Comparison of ENCODE assay signal across 15 cellular contexts in genomic region chr18:76455015-76455676, GRCh38. TPM values are rescaled to one million over a fixed set of nuclear protein-coding genes. Genes with fewer than 3 reads are reported as not detected.
DNase-seq lines count a peak whose midpoint lies in the region; ATAC-seq, FAIRE-seq and TF ChIP-seq lines count a peak whose summit lies in the region.
"Had no signal": no experiment of that assay in that cellular context is flagged by ENCODE, and none has a peak within 500 bp of the region (broad histone marks: within the 10 kb centered on the region; RNA-seq: fewer than 3 reads in every experiment).

No MANE protein-coding gene starts in this region.

- peaks cover 10% of the 10 kb centered on the region for H3K27me3 Mint-ChIP-seq in activated T-cell treated with anti-CD3 and anti-CD28 coated beads, Interleukin-2, amount 50 U/mL, for 4 hours (ENCODE audit: low read depth)
- peaks cover 1% of the 10 kb centered on the region for H3K27me3 Mint-ChIP-seq in neural progenitor cell (ENCODE audit: insufficient read depth, low read depth)
- no peaks in the 10 kb centered on the region for H3K27me3 Mint-ChIP-seq in Calu3 (ENCODE audit: unreplicated experiment)

- ATAC-seq in activated T-cell treated with anti-CD3 and anti-CD28 coated beads, Interleukin-2, amount 50 U/mL, for 4 hours = no peak

- H3K9ac ChIP-seq in neural progenitor cell = no peak overlapping the region

- H3K4me3 Mint-ChIP-seq in activated T-cell treated with anti-CD3 and anti-CD28 coated beads, Interleukin-2, amount 50 U/mL, for 4 hours = no peak overlapping the region
- H3K4me3 Mint-ChIP-seq in neural progenitor cell (no peak overlapping the region), Calu3 (ENCODE audit: low read depth, unreplicated experiment) (no peak overlapping the region)
- H3K4me3 Mint-ChIP-seq: H9 had no signal

- H3K27me3 ChIP-seq in neural progenitor cell (no peaks in the 10 kb centered on the region), uterus (no peaks in the 10 kb centered on the region), MG63 (no peaks in the 10 kb centered on the region)

- CTCF ChIA-PET in Calu3 (lab: Charles Lee) = no interaction called here

- TF ChIP-seq CTCF in neural progenitor cell (IDR thresholded peaks at IDR 0.05) (no peak), uterus (IDR thresholded peaks at IDR 0.05) (no peak), Calu3 (IDR thresholded peaks at IDR 0.05; ENCODE audit: unreplicated experiment) (no peak)

- H3K4me1 Mint-ChIP-seq in activated T-cell treated with anti-CD3 and anti-CD28 coated beads, Interleukin-2, amount 50 U/mL, for 4 hours (ENCODE audit: low read depth) = peaks cover 38% of the 10 kb centered on the region
- peaks cover 77% of the 10 kb centered on the region for H3K4me1 Mint-ChIP-seq in neural progenitor cell
- peaks cover 56% of the 10 kb centered on the region for H3K4me1 Mint-ChIP-seq in Calu3 (ENCODE audit: low read depth, unreplicated experiment)

- no peaks in the 10 kb centered on the region for H3K9me3 Mint-ChIP-seq in activated T-cell treated with anti-CD3 and anti-CD28 coated beads, Interleukin-2, amount 50 U/mL, for 4 hours
- no peaks in the 10 kb centered on the region for H3K9me3 Mint-ChIP-seq in neural progenitor cell
- no peaks in the 10 kb centered on the region for H3K9me3 Mint-ChIP-seq in Calu3 (ENCODE audit: low read depth, unreplicated experiment)
- H3K9me3 Mint-ChIP-seq: H9 had no signal

- peak; percentile 9 to 11 for DNase-seq in activated T-cell treated with anti-CD3 and anti-CD28 coated beads, Interleukin-2, amount 50 U/mL, for 48 hours
- no peak for DNase-seq in activated T-cell treated with anti-CD3 and anti-CD28 coated beads, Interleukin-2, amount 50 U/mL, for 4 hours
- no peak for DNase-seq in neural progenitor cell (ENCODE audit: low spot score)
- no peak for DNase-seq in uterus
- DNase-seq in activated CD4-positive, CD25-positive, alpha-beta regulatory T cell treated with anti-CD3 and anti-CD28 coated beads, Interleukin-2, amount 50 U/mL, for 72 hours = no peak
- no peak for DNase-seq in MG63
- DNase-seq in Calu3 = no peak
- DNase-seq: activated gamma-delta T cell treated with Interleukin-2 at 50 U/mL for 16 hours; amygdala; H9; NCI-H1694; NCI-H226; stimulated activated naive CD4-positive, alpha-beta T cell treated with Interleukin-2 at 50 U/mL for 16 hours; T-helper 1 cell had no signal

- FAIRE-seq in endometrium (lab: Jason Lieb, UNC) = peak; percentile 73

- H3K4me1 ChIP-seq in neural progenitor cell (peaks cover 81% of the 10 kb centered on the region), uterus (peaks cover 10 to 13% of the 10 kb centered on the region in 2 donors)

- peaks cover 2% of the 10 kb centered on the region for H3K36me3 Mint-ChIP-seq in activated T-cell treated with anti-CD3 and anti-CD28 coated beads, Interleukin-2, amount 50 U/mL, for 4 hours (ENCODE audit: insufficient read depth)
- H3K36me3 Mint-ChIP-seq in neural progenitor cell (peaks cover 4% of the 10 kb centered on the region), Calu3 (ENCODE audit: insufficient read depth, unreplicated experiment) (peaks cover 20% of the 10 kb centered on the region)

- H2AFZ ChIP-seq in neural progenitor cell (replicated peaks) = no peak overlapping the region

- TF ChIP-seq POLR2A in uterus (IDR thresholded peaks at IDR 0.05) = no peak

- H3F3A ChIP-seq in neural progenitor cell (ENCODE audit: low read depth) = peaks cover 63% of the 10 kb centered on the region

- H3K27ac ChIP-seq in neural progenitor cell (peak overlapping the region; percentile 15), uterus (peak overlapping the region; percentile 14 to 94)

- H3K4me2 ChIP-seq in neural progenitor cell = peak overlapping the region; percentile 83

- peaks cover 100% of the 10 kb centered on the region for H4K20me1 ChIP-seq in neural progenitor cell (ENCODE audit: low read depth)

- H3K36me3 ChIP-seq in neural progenitor cell (no peaks in the 10 kb centered on the region), uterus (no peaks in the 10 kb centered on the region), MG63 (no peaks in the 10 kb centered on the region)

- BruUV-seq in Calu3 (replicated peaks; lab: Mats Ljungman, UMichigan) = no TSS peak

- intact Hi-C loops in uterus (cut with DNase I; ENCODE audit: low total_unique reads) (no loop called here), Calu3 (cut with micrococcal nuclease; ENCODE audit: unreplicated experiment) (no loop called here)

- H3K9me3 ChIP-seq in neural progenitor cell (ENCODE audit: low read depth) = no peaks in the 10 kb centered on the region
- H3K9me3 ChIP-seq in uterus = no peaks in the 10 kb centered on the region
- H3K9me3 ChIP-seq in MG63 = no peaks in the 10 kb centered on the region

- peaks cover 99% of the 10 kb centered on the region for H3K79me2 ChIP-seq in neural progenitor cell (ENCODE audit: low read depth)

- H3K27ac Mint-ChIP-seq in neural progenitor cell = no peak overlapping the region
- H3K27ac Mint-ChIP-seq in Calu3 (ENCODE audit: unreplicated experiment) = no peak overlapping the region

- H3K4me3 ChIP-seq in neural progenitor cell = no peak overlapping the region
- no peak overlapping the region for H3K4me3 ChIP-seq in uterus
- no peak overlapping the region for H3K4me3 ChIP-seq in MG63

RNA-seq across cellular contexts. Expression of gene ZNF516, which starts 39.9 kb away (rescaled TPM):
- 1 to 10 TPM; 3.0 to 4.3 (median 4.0) TPM for total RNA-seq in activated T-cell treated with anti-CD3 and anti-CD28 coated beads, Interleukin-2, amount 50 U/mL, for 4 hours
- total RNA-seq in neural progenitor cell (ENCODE audit: low replicate concordance) = 45.5 and 83.3 TPM in 2 replicates
- 100 to 1,000 TPM in 1 of 4 donors, 10 to 100 TPM in 3; 29.4 to 177 (median 65.7) TPM for total RNA-seq in uterus
- 1.7 and 2.4 TPM in 2 replicates for total RNA-seq in MG63 (2014; rRNA removed; shearing (Covaris generic); ENCODE audit: low replicate concordance)
- 41.6 and 44.2 TPM in 2 replicates for total RNA-seq in Calu3 (2022)

Comparison
In these comparisons a context has a peak if more than half of its experiments do, and no peak if none do; other contexts are left out.
1. DNase-seq: peak in activated T-cell treated with anti-CD3 and anti-CD28 coated beads, Interleukin-2, amount 50 U/mL, for 48 hours (2 of 2); none in activated T-cell treated with anti-CD3 and anti-CD28 coated beads, Interleukin-2, amount 50 U/mL, for 4 hours (single experiment), neural progenitor cell (single experiment), uterus (0 of 2), activated CD4-positive, CD25-positive, alpha-beta regulatory T cell treated with anti-CD3 and anti-CD28 coated beads, Interleukin-2, amount 50 U/mL, for 72 hours (single experiment), MG63 (single experiment) and Calu3 (single experiment).